12 cellular contexts compared by ENCODE assay signal in genomic region chr17:46167826-46168569, GRCh38. TPM values are rescaled to one million over a fixed set of nuclear protein-coding genes. Genes with fewer than 3 reads are reported as not detected.
DNase-seq lines count a peak whose midpoint lies in the region; ATAC-seq and TF ChIP-seq lines count a peak whose summit lies in the region.
"Had no signal": no experiment of that assay in that cellular context is flagged by ENCODE, and none has a peak within 500 bp of the region (broad histone marks: within the 10 kb centered on the region; RNA-seq: fewer than 3 reads in every experiment).

No MANE protein-coding gene starts in this region.

- H3K4me2 ChIP-seq in Karpas-422 (ENCODE audit: low read depth, low read length, poor library complexity, severe bottlenecking): no peak overlapping the region

- no peak overlapping the region for H3K27ac ChIP-seq in CD8-positive, alpha-beta memory T cell (ENCODE audit: low read depth, low read length)
- peak overlapping the region; percentile 63 for H3K27ac ChIP-seq in Karpas-422 (ENCODE audit: low read length)
- no peak overlapping the region for H3K27ac ChIP-seq in effector memory CD4-positive, alpha-beta T cell (ENCODE audit: insufficient read depth, low read length, poor library complexity, severe bottlenecking)
- H3K27ac ChIP-seq: tibial artery had no signal

- H3K4me1 ChIP-seq in CD8-positive, alpha-beta memory T cell (ENCODE audit: insufficient read depth, low read length): peaks cover 90% of the 10 kb centered on the region
- peaks cover 66% of the 10 kb centered on the region for H3K4me1 ChIP-seq in Karpas-422 (ENCODE audit: low read length)
- peaks cover 21% of the 10 kb centered on the region for H3K4me1 ChIP-seq in effector memory CD4-positive, alpha-beta T cell (ENCODE audit: control insufficient read depth, insufficient read depth, low read length, poor library complexity, severe bottlenecking)

- CTCF ChIA-PET in CD8-positive, alpha-beta memory T cell (lab: Charles Lee): interaction anchor here (2.0 kb wide), 1 partner anchor 25 kb away, joined by 8 read pairs; the partner anchor contains the start of gene KANSL1
- CTCF ChIA-PET in GM10248 (lab: Yijun Ruan, JAX): interaction anchor here (1.0 to 1.2 kb wide), 2 partner anchors 9 to 14 kb away, joined by 3 read pairs; no protein-coding TSS in a partner anchor

- peak overlapping the region in 4 of 7 donors; percentile 0 to 47 (median 8) for H3K4me3 Mint-ChIP-seq in CD8-positive, alpha-beta memory T cell
- peak overlapping the region; percentile 24 for H3K4me3 Mint-ChIP-seq in neural crest cell
- H3K4me3 Mint-ChIP-seq: activated naive CD4-positive, alpha-beta T cell treated with anti-CD3 and anti-CD28 coated beads, Interleukin-2, amount 10 ng/mL, durations not matched to agents 7 days and 5 days had no signal

- peaks cover 78 to 87% (median 84%) of the 10 kb centered on the region in 3 donors for H3K4me1 Mint-ChIP-seq in CD8-positive, alpha-beta memory T cell
- H3K4me1 Mint-ChIP-seq in neural crest cell: peaks cover 42% of the 10 kb centered on the region

- peaks cover 36% of the 10 kb centered on the region for H4K20me1 ChIP-seq in Karpas-422 (ENCODE audit: insufficient read depth, low read depth, low read length)

- TF ChIP-seq CTCF in neural crest cell (conservative IDR thresholded peaks at IDR 0.05) (no peak), GM10248 (IDR thresholded peaks at IDR 0.05; ENCODE audit: control extremely low read depth, extremely low read depth, low read depth, missing control alignments) (no peak)

- no peak overlapping the region for H3K9ac ChIP-seq in Karpas-422 (ENCODE audit: low read length)

- peaks cover 99% of the 10 kb centered on the region for H3K79me2 ChIP-seq in Karpas-422 (ENCODE audit: low read length)

- no peak for DNase-seq in CD8-positive, alpha-beta memory T cell
- DNase-seq in Karpas-422 (no peak), epidermal melanocyte (ENCODE audit: insufficient read length, low spot score) (peak; percentile 51), neural crest cell (ENCODE audit: low read depth, low spot score) (no peak), GM10248 (ENCODE audit: extremely low spot score) (no peak), dermis blood vessel endothelial cell (no peak)
- no peak for DNase-seq in effector memory CD4-positive, alpha-beta T cell
- DNase-seq: activated naive CD4-positive, alpha-beta T cell treated with anti-CD3 and anti-CD28 coated beads, Interleukin-2, amount 10 ng/mL, durations not matched to agents 7 days and 5 days; NCI-H345; tibial artery had no signal

- H3K27me3 ChIP-seq in CD8-positive, alpha-beta memory T cell (ENCODE audit: insufficient read depth, low read length, poor library complexity, severe bottlenecking): no peaks in the 10 kb centered on the region
- H3K27me3 ChIP-seq in Karpas-422 (ENCODE audit: low read length): no peaks in the 10 kb centered on the region
- H3K27me3 ChIP-seq in effector memory CD4-positive, alpha-beta T cell (replicated peaks; ENCODE audit: control insufficient read depth, insufficient read depth, low read length, poor library complexity, severe bottlenecking): no peaks in the 10 kb centered on the region
- H3K27me3 ChIP-seq: tibial artery had no signal

- POLR2A ChIA-PET in CD8-positive, alpha-beta memory T cell (lab: Charles Lee): interaction anchor here (1.1 kb wide), 1 partner anchor 11 kb away, joined by 3 read pairs; no protein-coding TSS in a partner anchor
- POLR2A ChIA-PET in GM10248 (lab: Yijun Ruan, JAX): no interaction called here

- ATAC-seq in HG02981 (IDR thresholded peaks at IDR 0.05; ENCODE audit: unreplicated experiment): no peak
- ATAC-seq: activated CD4-positive, CD25-positive, alpha-beta regulatory T cell treated with anti-CD3 and anti-CD28 coated beads, Interleukin-2, amount 50 U/mL, for 24 hours had no signal

- no peaks in the 10 kb centered on the region for H3K9me2 ChIP-seq in Karpas-422 (replicated peaks; ENCODE audit: insufficient read depth, low read length)

- H3K36me3 Mint-ChIP-seq in CD8-positive, alpha-beta memory T cell: peaks cover 0 to 69% (median 19%) of the 10 kb centered on the region in 3 donors
- peaks cover 4% of the 10 kb centered on the region for H3K36me3 Mint-ChIP-seq in neural crest cell (ENCODE audit: low read depth)

- H3K4me3 ChIP-seq in CD8-positive, alpha-beta memory T cell (ENCODE audit: low read length): no peak overlapping the region
- H3K4me3 ChIP-seq in Karpas-422 (ENCODE audit: low read length): no peak overlapping the region
- no peak overlapping the region for H3K4me3 ChIP-seq in effector memory CD4-positive, alpha-beta T cell (ENCODE audit: insufficient read depth, low read depth, low read length, poor library complexity, severe bottlenecking)
- H3K4me3 ChIP-seq: tibial artery had no signal

- H2AFZ ChIP-seq in Karpas-422 (ENCODE audit: low read length): no peak overlapping the region

- no peaks in the 10 kb centered on the region for H3K9me3 ChIP-seq in CD8-positive, alpha-beta memory T cell (ENCODE audit: low read length)
- H3K9me3 ChIP-seq in Karpas-422 (ENCODE audit: low read length): no peaks in the 10 kb centered on the region
- no peaks in the 10 kb centered on the region for H3K9me3 ChIP-seq in effector memory CD4-positive, alpha-beta T cell (ENCODE audit: control insufficient read depth, low read length)
- H3K9me3 ChIP-seq: tibial artery had no signal

- no peaks in the 10 kb centered on the region for H3K27me3 Mint-ChIP-seq in CD8-positive, alpha-beta memory T cell
- no peaks in the 10 kb centered on the region for H3K27me3 Mint-ChIP-seq in neural crest cell (ENCODE audit: low read depth)
- H3K27me3 Mint-ChIP-seq: activated naive CD4-positive, alpha-beta T cell treated with anti-CD3 and anti-CD28 coated beads, Interleukin-2, amount 10 ng/mL, durations not matched to agents 7 days and 5 days had no signal

- peaks cover 25% of the 10 kb centered on the region for H3K36me3 ChIP-seq in CD8-positive, alpha-beta memory T cell (ENCODE audit: insufficient read depth, low read length)
- peaks cover 45% of the 10 kb centered on the region for H3K36me3 ChIP-seq in Karpas-422 (ENCODE audit: insufficient read depth, low read length)
- peaks cover 19% of the 10 kb centered on the region for H3K36me3 ChIP-seq in effector memory CD4-positive, alpha-beta T cell (ENCODE audit: control insufficient read depth, insufficient read depth, low read length)

- H3K27ac Mint-ChIP-seq in CD8-positive, alpha-beta memory T cell: peak overlapping the region in 3 of 8 donors; percentile 30 to 69 (median 38)
- H3K27ac Mint-ChIP-seq in neural crest cell (ENCODE audit: unreplicated experiment): peak overlapping the region; percentile 57
- H3K27ac Mint-ChIP-seq: activated naive CD4-positive, alpha-beta T cell treated with anti-CD3 and anti-CD28 coated beads, Interleukin-2, amount 10 ng/mL, durations not matched to agents 7 days and 5 days had no signal

- H3K9me3 Mint-ChIP-seq in CD8-positive, alpha-beta memory T cell: no peaks in the 10 kb centered on the region
- no peaks in the 10 kb centered on the region for H3K9me3 Mint-ChIP-seq in neural crest cell
- H3K9me3 Mint-ChIP-seq: activated naive CD4-positive, alpha-beta T cell treated with anti-CD3 and anti-CD28 coated beads, Interleukin-2, amount 10 ng/mL, durations not matched to agents 7 days and 5 days had no signal

RNA-seq across cellular contexts. Expression of gene KANSL1, which starts 25.2 kb away (rescaled TPM):
- 10 to 100 TPM; 69.2 to 70.7 TPM for total RNA-seq in CD8-positive, alpha-beta memory T cell
- 20.9 TPM for polyA plus RNA-seq in CD8-positive, alpha-beta memory T cell
- 127 and 153 TPM in 2 replicates for total RNA-seq in Karpas-422 (2014; rRNA removed; shearing (Covaris generic); ENCODE audit: low replicate concordance)
- total RNA-seq in neural crest cell (121 and 126 TPM in 2 replicates), dermis blood vessel endothelial cell (52.9 and 87.0 TPM in 2 replicates)
